Comparison of ENCODE assay signal across 3 cellular contexts in the genomic region with DNA sequence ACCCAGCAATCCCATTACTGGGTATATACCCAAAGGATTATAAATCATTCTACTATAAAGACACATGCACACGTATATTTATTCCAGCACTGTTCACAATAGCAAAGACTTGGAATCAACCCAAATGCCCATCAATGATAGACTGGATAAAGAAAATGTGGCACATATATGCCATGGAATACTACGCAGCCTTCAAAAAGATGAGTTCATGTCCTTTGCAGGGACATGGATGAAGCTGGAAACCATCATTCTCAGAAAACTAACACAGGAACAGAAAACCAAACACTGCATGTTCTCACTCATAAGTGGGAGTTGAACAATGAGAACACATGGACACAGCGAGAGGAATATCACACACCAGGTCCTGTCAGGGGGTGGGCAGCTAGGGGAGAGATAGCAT. TPM values are rescaled to one million over a fixed set of nuclear protein-coding genes. Genes with fewer than 3 reads are reported as not detected.
"Had no signal": no experiment of that assay in that cellular context is flagged by ENCODE, and none has a peak within 500 bp of the region (broad histone marks: within the 10 kb centered on the region; RNA-seq: fewer than 3 reads in every experiment).

No MANE protein-coding gene starts in this region.

RNA-seq across cellular contexts. Expression of a gene that starts 45.8 kb away (rescaled TPM):
- total RNA-seq: OCI-LY7, PC-3, SJSA1 had no signal
